26 cellular contexts compared by ENCODE assay signal in the genomic region with DNA sequence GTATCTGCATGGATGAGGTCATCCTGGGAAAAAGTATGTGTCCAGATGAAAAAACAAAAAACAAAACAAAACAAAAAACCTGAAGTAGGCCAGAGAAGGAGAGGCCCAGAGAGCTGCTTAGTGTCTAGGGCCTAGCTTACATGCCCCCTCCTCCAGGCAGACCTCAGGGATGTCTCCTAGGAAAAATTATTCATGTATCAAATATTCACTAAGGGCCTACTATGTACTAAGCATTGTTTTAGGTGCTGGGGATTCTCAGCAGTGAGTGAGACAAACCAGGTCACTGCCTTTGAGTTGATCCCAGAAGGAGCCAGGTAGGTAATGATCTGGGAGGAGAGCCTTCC. TPM values are rescaled to one million over a fixed set of nuclear protein-coding genes. Genes with fewer than 3 reads are reported as not detected.
"Had no signal": no experiment of that assay in that cellular context is flagged by ENCODE, and none has a peak within 500 bp of the region (broad histone marks: within the 10 kb centered on the region; RNA-seq: fewer than 3 reads in every experiment).

No MANE protein-coding gene starts in this region.

- H3K9me3 ChIP-seq: adrenal gland, body of pancreas, neutrophil, suprapubic skin, tibial artery had no signal

- H3K27ac ChIP-seq: adrenal gland, body of pancreas, cardiac muscle cell, neutrophil, suprapubic skin had no signal

- H3K4me3 ChIP-seq: adrenal gland, body of pancreas, cardiac muscle cell, lung, suprapubic skin, tibial artery had no signal

- H3K27me3 ChIP-seq: body of pancreas, suprapubic skin, tibial artery had no signal

- DNase-seq: activated CD4-positive, alpha-beta T cell treated with anti-CD3 and anti-CD28 coated beads for 4 hours; activated CD4-positive, alpha-beta T cell treated with anti-CD3 and anti-CD28 coated beads, Interleukin-2, amount 50 U/mL, for 4 hours; activated effector memory CD4-positive, alpha-beta T cell treated with Interleukin-2 at 50 U/mL for 16 hours; activated naive CD4-positive, alpha-beta T cell treated with anti-CD3 and anti-CD28 coated beads for 36 hours; activated naive CD8-positive, alpha-beta T cell treated with anti-CD3 and anti-CD28 coated beads for 36 hours; aorta; body of pancreas; cortex of kidney; foreskin fibroblast; head of caudate nucleus; mesendoderm; stimulated activated CD4-positive, alpha-beta T cell treated with anti-CD3 and anti-CD28 coated beads, Interleukin-15, amount 100 ng/mL, for 24 hours; stimulated activated CD4-positive, alpha-beta T cell treated with anti-CD3 and anti-CD28 coated beads, Interleukin-2, amount 100 ng/mL, for 24 hours; stimulated activated naive B cell treated with anti-CD40 and anti-IgM and Interleukin-4, amounts not matched to agents 10 μg/mL and 1 μg/mL and 100 μg/mL, for 72 hours; T-cell; tibial artery had no signal

- H3K4me1 ChIP-seq: adrenal gland, body of pancreas had no signal

- H3K36me3 ChIP-seq: adrenal gland, cardiac muscle cell, neutrophil, suprapubic skin, tibial artery had no signal

- ATAC-seq: body of pancreas; esophagus mucosa; left lobe of liver; natural killer cell treated with Interleukin-12 subunit alpha and Interleukin-12 subunit beta and Interleukin-15 and Interleukin-18, amount 100 ng/mL, for 72 hours; stimulated activated naive B cell treated with anti-CD40 and anti-IgM and Interleukin-4, amounts not matched to agents 10 μg/mL and 1 μg/mL and 100 μg/mL, for 72 hours; T-cell had no signal

RNA-seq across cellular contexts. Expression of a gene that starts 49.5 kb away (rescaled TPM):
- total RNA-seq: activated naive CD4-positive, alpha-beta T cell treated with anti-CD3 and anti-CD28 coated beads for 36 hours; activated naive CD8-positive, alpha-beta T cell treated with anti-CD3 and anti-CD28 coated beads for 36 hours; left lobe of liver; natural killer cell treated with Interleukin-12 subunit alpha and Interleukin-12 subunit beta and Interleukin-15 and Interleukin-18, amount 100 ng/mL, for 72 hours; T-cell; T-helper 2 cell treated with Interferon-gamma antibody and Interleukin-4, amounts not matched to agents 100 ng/mL and 5 ng/mL, for 36 hours; ureter had no signal
- polyA plus RNA-seq: aorta had no signal
